8 cellular contexts compared by ENCODE assay signal in the genomic region with DNA sequence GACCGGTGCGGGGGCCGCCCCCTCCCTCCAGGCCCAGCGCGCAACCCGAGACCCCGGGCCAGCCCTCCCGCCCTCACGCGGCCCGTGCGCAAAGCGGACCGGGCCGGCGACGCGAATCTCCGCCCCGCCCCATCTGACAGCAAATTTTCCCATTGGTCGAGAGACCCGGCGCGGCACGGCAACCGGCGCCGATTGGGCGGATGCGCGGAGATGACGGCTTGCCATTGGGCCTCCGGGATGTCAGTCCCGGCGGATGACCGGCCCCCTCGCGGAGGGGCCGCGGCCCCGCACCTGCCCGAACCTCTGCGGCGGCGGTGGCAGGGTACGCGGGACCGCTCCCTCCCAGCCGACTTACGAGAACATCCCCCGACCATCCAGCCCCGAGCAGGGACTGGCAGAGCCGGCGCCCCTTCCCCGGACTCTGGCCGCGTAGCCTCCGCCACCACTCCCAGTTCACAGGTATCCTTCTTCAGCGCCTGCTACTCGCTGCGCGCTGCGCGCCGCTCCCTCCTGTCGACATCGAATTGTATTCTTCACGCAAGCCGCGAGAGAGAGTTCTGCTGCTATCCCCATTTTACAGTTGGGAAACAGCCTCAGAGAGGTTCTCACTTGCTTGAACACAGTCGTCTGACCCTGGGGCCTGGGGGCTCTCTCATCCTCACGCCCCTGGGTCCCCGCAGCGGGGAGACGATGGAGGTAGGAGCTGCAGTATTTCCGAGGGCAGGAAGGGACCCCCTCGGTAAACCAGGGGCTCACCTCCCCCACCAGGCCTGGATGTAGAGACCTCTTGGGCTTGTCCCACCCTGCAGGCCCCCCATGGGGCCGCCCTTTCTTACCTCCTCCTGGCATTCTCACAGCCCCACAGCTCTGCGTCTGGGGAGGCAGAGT. TPM values are rescaled to one million over a fixed set of nuclear protein-coding genes. Genes with fewer than 3 reads are reported as not detected.
DNase-seq lines count a peak whose midpoint lies in the region; ATAC-seq and TF ChIP-seq lines count a peak whose summit lies in the region.

A gene with protein sequence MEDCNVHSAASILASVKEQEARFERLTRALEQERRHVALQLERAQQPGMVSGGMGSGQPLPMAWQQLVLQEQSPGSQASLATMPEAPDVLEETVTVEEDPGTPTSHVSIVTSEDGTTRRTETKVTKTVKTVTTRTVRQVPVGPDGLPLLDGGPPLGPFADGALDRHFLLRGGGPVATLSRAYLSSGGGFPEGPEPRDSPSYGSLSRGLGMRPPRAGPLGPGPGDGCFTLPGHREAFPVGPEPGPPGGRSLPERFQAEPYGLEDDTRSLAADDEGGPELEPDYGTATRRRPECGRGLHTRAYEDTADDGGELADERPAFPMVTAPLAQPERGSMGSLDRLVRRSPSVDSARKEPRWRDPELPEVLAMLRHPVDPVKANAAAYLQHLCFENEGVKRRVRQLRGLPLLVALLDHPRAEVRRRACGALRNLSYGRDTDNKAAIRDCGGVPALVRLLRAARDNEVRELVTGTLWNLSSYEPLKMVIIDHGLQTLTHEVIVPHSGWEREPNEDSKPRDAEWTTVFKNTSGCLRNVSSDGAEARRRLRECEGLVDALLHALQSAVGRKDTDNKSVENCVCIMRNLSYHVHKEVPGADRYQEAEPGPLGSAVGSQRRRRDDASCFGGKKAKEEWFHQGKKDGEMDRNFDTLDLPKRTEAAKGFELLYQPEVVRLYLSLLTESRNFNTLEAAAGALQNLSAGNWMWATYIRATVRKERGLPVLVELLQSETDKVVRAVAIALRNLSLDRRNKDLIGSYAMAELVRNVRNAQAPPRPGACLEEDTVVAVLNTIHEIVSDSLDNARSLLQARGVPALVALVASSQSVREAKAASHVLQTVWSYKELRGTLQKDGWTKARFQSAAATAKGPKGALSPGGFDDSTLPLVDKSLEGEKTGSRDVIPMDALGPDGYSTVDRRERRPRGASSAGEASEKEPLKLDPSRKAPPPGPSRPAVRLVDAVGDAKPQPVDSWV (minus strand): TSS at position 90 of the 888 bp plus-strand sequence. CDS start 26,029 bp downstream, outside the sequence.

- H3K4me3 Mint-ChIP-seq in activated CD4-positive, alpha-beta memory T cell treated with anti-CD3 and anti-CD28 coated beads for 36 hours, result peak within 1 kb of the TSS; percentile 77

- H3K27ac Mint-ChIP-seq in activated CD4-positive, alpha-beta memory T cell treated with anti-CD3 and anti-CD28 coated beads for 36 hours, result no peak within 1 kb of the TSS

- peak within 1 kb of the TSS; percentile 50 for H2AFZ ChIP-seq in ACC112 (ENCODE audit: low read length, unreplicated experiment)

- peak within 1 kb of the TSS; percentile 76 for H3K4me3 ChIP-seq in ACC112 (ENCODE audit: low read depth, low read length)
- H3K4me3 ChIP-seq in duodenal mucosa (ENCODE audit: low read depth in 1 of 2, low read length in 2 of 2), result peak within 1 kb of the TSS; percentile 81 to 86
- peak within 1 kb of the TSS; percentile 73 to 85 (median 80) for H3K4me3 ChIP-seq in right lobe of liver

- H3K27me3 ChIP-seq in ACC112 (ENCODE audit: insufficient read depth, low read length) (peaks cover 26% of the 10 kb centered on the region), duodenal mucosa (ENCODE audit: control insufficient read depth in 1 of 2, insufficient read depth in 2 of 2, low read length in 2 of 2) (peaks cover 21% of the 10 kb centered on the region in 2 donors), right lobe of liver (no peaks in the 10 kb centered on the region)

- H3K79me2 ChIP-seq in ACC112 (ENCODE audit: control insufficient read depth, insufficient read depth, low read length, unreplicated experiment), result peaks cover 3% of the 10 kb centered on the region

- H3K36me3 Mint-ChIP-seq in activated CD4-positive, alpha-beta memory T cell treated with anti-CD3 and anti-CD28 coated beads for 36 hours, result no peaks in the 10 kb centered on the region

- H3K9ac ChIP-seq in duodenal mucosa (ENCODE audit: low read depth in 1 of 2, low read length in 2 of 2), result peak within 1 kb of the TSS in 1 of 2 donors; percentile 54

- H3K9me3 ChIP-seq in duodenal mucosa (ENCODE audit: control insufficient read depth in 1 of 2, low read length in 2 of 2) (no peaks in the 10 kb centered on the region), right lobe of liver (no peaks in the 10 kb centered on the region)

- intact Hi-C loops in activated CD4-positive, alpha-beta memory T cell treated with anti-CD3 and anti-CD28 coated beads for 36 hours (cut with micrococcal nuclease), result no loop called here
- intact Hi-C loops in right lobe of liver (cut with DNase I), result loop anchor here in 1 of 2 donors (5.0 kb wide), 1 partner anchor 40 kb away; no protein-coding TSS in a partner anchor

- H3K27ac ChIP-seq in ACC112 (ENCODE audit: low read depth, low read length) (no peak within 1 kb of the TSS), duodenal mucosa (ENCODE audit: low read depth, low read length) (no peak within 1 kb of the TSS), right lobe of liver (peak within 1 kb of the TSS in 1 of 3 donors; percentile 43)

- H3K4me1 Mint-ChIP-seq in activated CD4-positive, alpha-beta memory T cell treated with anti-CD3 and anti-CD28 coated beads for 36 hours (ENCODE audit: low read depth), result peaks cover 17% of the 10 kb centered on the region

- peak; percentile 87 for DNase-seq in NCI-H748 (lab: John Stamatoyannopoulos, UW; ENCODE audit: unreplicated experiment)
- DNase-seq in activated CD4-positive, alpha-beta memory T cell treated with anti-CD3 and anti-CD28 coated beads for 36 hours, result peak; percentile 92
- DNase-seq in right lobe of liver, result peak; percentile 94 to 96 (median 95)
- peak; percentile 93 for DNase-seq in stimulated activated CD4-positive, alpha-beta T cell treated with anti-CD3 and anti-CD28 coated beads, Interleukin-4, amount 100 ng/mL, for 1 hour

- H3K27me3 Mint-ChIP-seq in activated CD4-positive, alpha-beta memory T cell treated with anti-CD3 and anti-CD28 coated beads for 36 hours, result peaks cover 2% of the 10 kb centered on the region

- ATAC-seq in GM18861 (IDR thresholded peaks at IDR 0.05; ENCODE audit: unreplicated experiment) (peak; percentile 41), HG03342 (IDR thresholded peaks at IDR 0.05; ENCODE audit: unreplicated experiment) (peak; percentile 59), right lobe of liver (peak; percentile 69 to 80 (median 78))

- TF ChIP-seq POLR2A in right lobe of liver (IDR thresholded peaks at IDR 0.05), result no peak

- POLR2A ChIA-PET in activated CD4-positive, alpha-beta memory T cell treated with anti-CD3 and anti-CD28 coated beads for 36 hours (lab: Charles Lee), result no interaction called here

- WGBS in right lobe of liver (ENCODE audit: insufficient coverage, low coverage, low lambda C conversion rate, missing lambda C conversion rate), result 9% methylated on average over 11 of the region's 79 CpGs

- CTCF ChIA-PET in activated CD4-positive, alpha-beta memory T cell treated with anti-CD3 and anti-CD28 coated beads for 36 hours (lab: Charles Lee), result interaction anchor here (0.6 kb wide), 1 partner anchor 33 kb away, joined by 3 read pairs; no protein-coding TSS in a partner anchor

- TF ChIP-seq CTCF in right lobe of liver (IDR thresholded peaks at IDR 0.05), result peak; percentile 10 to 30 (median 14)

- H3K4me1 ChIP-seq in ACC112 (ENCODE audit: control insufficient read depth, insufficient read depth, low read length, unreplicated experiment) (peaks cover 3% of the 10 kb centered on the region), duodenal mucosa (ENCODE audit: control insufficient read depth in 1 of 2, insufficient read depth in 2 of 2, low read length in 2 of 2) (peaks cover 9 to 22% of the 10 kb centered on the region in 2 donors), right lobe of liver (peaks cover 0 to 32% (median 2%) of the 10 kb centered on the region in 4 donors)

- H3K36me3 ChIP-seq in ACC112 (ENCODE audit: insufficient read depth, low read length) (no peaks in the 10 kb centered on the region), duodenal mucosa (ENCODE audit: control insufficient read depth in 1 of 2, insufficient read depth in 2 of 2, low read length in 2 of 2) (no peaks in the 10 kb centered on the region), right lobe of liver (no peaks in the 10 kb centered on the region)

- H3K9me3 Mint-ChIP-seq in activated CD4-positive, alpha-beta memory T cell treated with anti-CD3 and anti-CD28 coated beads for 36 hours, result no peaks in the 10 kb centered on the region

RNA-seq across cellular contexts. Expression of the gene that starts here (rescaled TPM):
- 1 to 10 TPM; 1.5 to 2.4 TPM for total RNA-seq in activated CD4-positive, alpha-beta memory T cell treated with anti-CD3 and anti-CD28 coated beads for 36 hours
- 10 to 100 TPM; 11.5 to 40.9 (median 20.7) TPM for total RNA-seq in right lobe of liver
